In the genomic region with DNA sequence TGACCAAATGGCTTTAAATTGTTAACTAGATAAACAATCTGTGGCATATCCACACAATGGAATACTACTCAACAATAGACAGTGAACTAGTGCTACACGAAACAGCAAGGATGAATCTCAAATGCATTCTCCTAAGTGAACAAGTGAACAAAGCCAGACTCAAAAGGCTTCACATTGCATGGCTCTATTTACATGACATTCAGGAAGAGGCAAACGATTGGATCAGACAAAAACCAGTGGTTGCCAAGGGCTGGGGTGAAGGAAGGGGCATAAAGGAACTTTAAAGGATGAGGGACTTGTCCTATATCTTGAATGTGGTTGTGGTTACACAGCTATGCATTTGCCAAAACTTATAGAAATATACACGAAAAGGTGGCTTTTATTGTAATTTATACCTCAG, we compare ENCODE assay signal across 1 cellular context.
TF ChIP-seq lines count a peak whose summit lies in the region.

No MANE protein-coding gene starts in this region.

TF ChIP-seq in GM23338, 12 proteins besides CTCF, POLR2A, EP300 and RAD21 (continued from another document):
- TF ChIP-seq, protein P1, sequence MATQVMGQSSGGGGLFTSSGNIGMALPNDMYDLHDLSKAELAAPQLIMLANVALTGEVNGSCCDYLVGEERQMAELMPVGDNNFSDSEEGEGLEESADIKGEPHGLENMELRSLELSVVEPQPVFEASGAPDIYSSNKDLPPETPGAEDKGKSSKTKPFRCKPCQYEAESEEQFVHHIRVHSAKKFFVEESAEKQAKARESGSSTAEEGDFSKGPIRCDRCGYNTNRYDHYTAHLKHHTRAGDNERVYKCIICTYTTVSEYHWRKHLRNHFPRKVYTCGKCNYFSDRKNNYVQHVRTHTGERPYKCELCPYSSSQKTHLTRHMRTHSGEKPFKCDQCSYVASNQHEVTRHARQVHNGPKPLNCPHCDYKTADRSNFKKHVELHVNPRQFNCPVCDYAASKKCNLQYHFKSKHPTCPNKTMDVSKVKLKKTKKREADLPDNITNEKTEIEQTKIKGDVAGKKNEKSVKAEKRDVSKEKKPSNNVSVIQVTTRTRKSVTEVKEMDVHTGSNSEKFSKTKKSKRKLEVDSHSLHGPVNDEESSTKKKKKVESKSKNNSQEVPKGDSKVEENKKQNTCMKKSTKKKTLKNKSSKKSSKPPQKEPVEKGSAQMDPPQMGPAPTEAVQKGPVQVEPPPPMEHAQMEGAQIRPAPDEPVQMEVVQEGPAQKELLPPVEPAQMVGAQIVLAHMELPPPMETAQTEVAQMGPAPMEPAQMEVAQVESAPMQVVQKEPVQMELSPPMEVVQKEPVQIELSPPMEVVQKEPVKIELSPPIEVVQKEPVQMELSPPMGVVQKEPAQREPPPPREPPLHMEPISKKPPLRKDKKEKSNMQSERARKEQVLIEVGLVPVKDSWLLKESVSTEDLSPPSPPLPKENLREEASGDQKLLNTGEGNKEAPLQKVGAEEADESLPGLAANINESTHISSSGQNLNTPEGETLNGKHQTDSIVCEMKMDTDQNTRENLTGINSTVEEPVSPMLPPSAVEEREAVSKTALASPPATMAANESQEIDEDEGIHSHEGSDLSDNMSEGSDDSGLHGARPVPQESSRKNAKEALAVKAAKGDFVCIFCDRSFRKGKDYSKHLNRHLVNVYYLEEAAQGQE (IDR thresholded peaks at IDR 0.05; ENCODE audit: unreplicated experiment): no peak
- TF ChIP-seq ZNF331 (CRISPR knock-in tag; IDR thresholded peaks at IDR 0.05; ENCODE audit: low read depth) (no peak), STAT1 (IDR thresholded peaks at IDR 0.05; ENCODE audit: unreplicated experiment) (no peak), ETS1 (IDR thresholded peaks at IDR 0.05) (no peak), CREB1 (CRISPR knock-in tag; IDR thresholded peaks at IDR 0.05; ENCODE audit: low read depth) (no peak), NANOG (IDR thresholded peaks at IDR 0.05; ENCODE audit: borderline replicate concordance) (no peak)
- TF ChIP-seq, protein P2, sequence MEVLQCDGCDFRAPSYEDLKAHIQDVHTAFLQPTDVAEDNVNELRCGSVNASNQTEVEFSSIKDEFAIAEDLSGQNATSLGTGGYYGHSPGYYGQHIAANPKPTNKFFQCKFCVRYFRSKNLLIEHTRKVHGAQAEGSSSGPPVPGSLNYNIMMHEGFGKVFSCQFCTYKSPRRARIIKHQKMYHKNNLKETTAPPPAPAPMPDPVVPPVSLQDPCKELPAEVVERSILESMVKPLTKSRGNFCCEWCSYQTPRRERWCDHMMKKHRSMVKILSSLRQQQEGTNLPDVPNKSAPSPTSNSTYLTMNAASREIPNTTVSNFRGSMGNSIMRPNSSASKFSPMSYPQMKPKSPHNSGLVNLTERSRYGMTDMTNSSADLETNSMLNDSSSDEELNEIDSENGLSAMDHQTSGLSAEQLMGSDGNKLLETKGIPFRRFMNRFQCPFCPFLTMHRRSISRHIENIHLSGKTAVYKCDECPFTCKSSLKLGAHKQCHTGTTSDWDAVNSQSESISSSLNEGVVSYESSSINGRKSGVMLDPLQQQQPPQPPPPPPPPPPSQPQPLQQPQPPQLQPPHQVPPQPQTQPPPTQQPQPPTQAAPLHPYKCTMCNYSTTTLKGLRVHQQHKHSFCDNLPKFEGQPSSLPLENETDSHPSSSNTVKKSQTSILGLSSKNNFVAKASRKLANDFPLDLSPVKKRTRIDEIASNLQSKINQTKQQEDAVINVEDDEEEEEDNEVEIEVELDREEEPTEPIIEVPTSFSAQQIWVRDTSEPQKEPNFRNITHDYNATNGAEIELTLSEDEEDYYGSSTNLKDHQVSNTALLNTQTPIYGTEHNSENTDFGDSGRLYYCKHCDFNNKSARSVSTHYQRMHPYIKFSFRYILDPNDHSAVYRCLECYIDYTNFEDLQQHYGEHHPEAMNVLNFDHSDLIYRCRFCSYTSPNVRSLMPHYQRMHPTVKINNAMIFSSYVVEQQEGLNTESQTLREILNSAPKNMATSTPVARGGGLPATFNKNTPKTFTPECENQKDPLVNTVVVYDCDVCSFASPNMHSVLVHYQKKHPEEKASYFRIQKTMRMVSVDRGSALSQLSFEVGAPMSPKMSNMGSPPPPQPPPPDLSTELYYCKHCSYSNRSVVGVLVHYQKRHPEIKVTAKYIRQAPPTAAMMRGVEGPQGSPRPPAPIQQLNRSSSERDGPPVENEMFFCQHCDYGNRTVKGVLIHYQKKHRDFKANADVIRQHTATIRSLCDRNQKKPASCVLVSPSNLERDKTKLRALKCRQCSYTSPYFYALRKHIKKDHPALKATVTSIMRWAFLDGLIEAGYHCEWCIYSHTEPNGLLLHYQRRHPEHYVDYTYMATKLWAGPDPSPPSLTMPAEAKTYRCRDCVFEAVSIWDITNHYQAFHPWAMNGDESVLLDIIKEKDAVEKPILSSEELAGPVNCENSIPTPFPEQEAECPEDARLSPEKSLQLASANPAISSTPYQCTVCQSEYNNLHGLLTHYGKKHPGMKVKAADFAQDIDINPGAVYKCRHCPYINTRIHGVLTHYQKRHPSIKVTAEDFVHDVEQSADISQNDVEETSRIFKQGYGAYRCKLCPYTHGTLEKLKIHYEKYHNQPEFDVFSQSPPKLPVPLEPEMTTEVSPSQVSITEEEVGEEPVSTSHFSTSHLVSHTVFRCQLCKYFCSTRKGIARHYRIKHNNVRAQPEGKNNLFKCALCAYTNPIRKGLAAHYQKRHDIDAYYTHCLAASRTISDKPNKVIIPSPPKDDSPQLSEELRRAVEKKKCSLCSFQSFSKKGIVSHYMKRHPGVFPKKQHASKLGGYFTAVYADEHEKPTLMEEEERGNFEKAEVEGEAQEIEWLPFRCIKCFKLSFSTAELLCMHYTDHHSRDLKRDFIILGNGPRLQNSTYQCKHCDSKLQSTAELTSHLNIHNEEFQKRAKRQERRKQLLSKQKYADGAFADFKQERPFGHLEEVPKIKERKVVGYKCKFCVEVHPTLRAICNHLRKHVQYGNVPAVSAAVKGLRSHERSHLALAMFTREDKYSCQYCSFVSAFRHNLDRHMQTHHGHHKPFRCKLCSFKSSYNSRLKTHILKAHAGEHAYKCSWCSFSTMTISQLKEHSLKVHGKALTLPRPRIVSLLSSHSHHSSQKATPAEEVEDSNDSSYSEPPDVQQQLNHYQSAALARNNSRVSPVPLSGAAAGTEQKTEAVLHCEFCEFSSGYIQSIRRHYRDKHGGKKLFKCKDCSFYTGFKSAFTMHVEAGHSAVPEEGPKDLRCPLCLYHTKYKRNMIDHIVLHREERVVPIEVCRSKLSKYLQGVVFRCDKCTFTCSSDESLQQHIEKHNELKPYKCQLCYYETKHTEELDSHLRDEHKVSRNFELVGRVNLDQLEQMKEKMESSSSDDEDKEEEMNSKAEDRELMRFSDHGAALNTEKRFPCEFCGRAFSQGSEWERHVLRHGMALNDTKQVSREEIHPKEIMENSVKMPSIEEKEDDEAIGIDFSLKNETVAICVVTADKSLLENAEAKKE (CRISPR knock-in tag; IDR thresholded peaks at IDR 0.05): no peak
